Comparison of ENCODE assay signal across 18 cellular contexts in the genomic region with DNA sequence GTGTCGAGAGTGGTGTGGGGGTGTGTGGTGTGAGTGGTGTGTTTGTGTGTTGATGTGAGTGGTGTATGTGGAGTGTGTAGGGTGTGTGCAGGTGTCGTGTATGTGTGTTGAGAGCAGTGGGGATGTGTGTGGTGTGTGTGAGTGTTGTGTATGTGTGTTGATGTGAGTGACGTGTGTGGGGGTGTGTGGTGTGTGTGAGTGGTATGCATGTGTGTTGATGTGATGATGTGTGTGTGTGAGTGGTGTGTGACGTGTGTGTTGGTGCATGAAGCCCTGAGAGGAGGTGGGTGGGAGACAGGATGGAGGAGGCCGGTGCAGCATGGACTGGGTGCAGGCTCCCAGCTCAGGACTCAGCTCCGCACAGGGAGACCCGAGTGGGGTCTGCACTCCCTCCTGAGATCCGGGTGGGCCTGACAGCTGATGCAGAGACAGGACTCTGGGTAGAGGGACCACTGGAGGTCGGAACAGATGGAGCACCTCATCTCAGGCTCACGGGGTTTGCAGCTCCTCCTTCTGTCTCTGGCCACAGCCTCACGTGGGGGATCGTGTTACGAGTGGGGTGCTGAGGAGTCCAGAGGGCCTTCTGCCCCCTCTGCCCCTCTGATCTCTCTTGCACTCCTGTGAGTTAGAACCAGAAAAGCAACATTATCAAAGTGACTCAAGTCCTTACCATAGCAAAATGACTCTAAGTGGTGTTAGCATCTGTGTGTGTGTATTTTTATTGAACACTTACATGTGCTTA. TPM values are rescaled to one million over a fixed set of nuclear protein-coding genes. Genes with fewer than 3 reads are reported as not detected.
DNase-seq lines count a peak whose midpoint lies in the region; ATAC-seq and TF ChIP-seq lines count a peak whose summit lies in the region.
"Had no signal": no experiment of that assay in that cellular context is flagged by ENCODE, and none has a peak within 500 bp of the region (broad histone marks: within the 10 kb centered on the region; RNA-seq: fewer than 3 reads in every experiment).

No MANE protein-coding gene starts in this region.

- no peak for TF ChIP-seq EP300 in upper lobe of left lung (IDR thresholded peaks at IDR 0.05)

- TF ChIP-seq POLR2A in upper lobe of left lung (IDR thresholded peaks at IDR 0.05): no peak

- DNase-seq in activated naive CD8-positive, alpha-beta T cell treated with anti-CD3 and anti-CD28 coated beads, Interleukin-2, amount 50 U/mL, for 24 hours: no peak
- no peak for DNase-seq in activated naive CD8-positive, alpha-beta T cell treated with anti-CD3 and anti-CD28 coated beads for 36 hours
- DNase-seq in NCI-H524 (lab: John Stamatoyannopoulos, UW) (peak; percentile 16 to 72), coronary artery (ENCODE audit: low spot score) (peak; percentile 54), upper lobe of left lung (peak in 1 of 2 donors; percentile 29)
- no peak for DNase-seq in activated CD4-positive, CD25-positive, alpha-beta regulatory T cell (lab: John Stamatoyannopoulos, UW)
- DNase-seq in stimulated activated CD4-positive, alpha-beta T cell treated with anti-CD3 and anti-CD28 coated beads, Interleukin-4, amount 100 ng/mL, for 24 hours: no peak
- DNase-seq: COR-L47, DMS53, HCEC 1CT, MV-4-11, NCI-H146, NCI-H2081 treated with DMSO at 0.1 percent for 48 hours, NCI-H446 treated with DMSO at 0.1 percent for 48 hours, SHP77 treated with DMSO at 0.1 percent for 48 hours had no signal

- H3K4me1 Mint-ChIP-seq in activated naive CD8-positive, alpha-beta T cell treated with anti-CD3 and anti-CD28 coated beads, Interleukin-2, amount 50 U/mL, for 24 hours: no peaks in the 10 kb centered on the region
- no peaks in the 10 kb centered on the region for H3K4me1 Mint-ChIP-seq in activated naive CD8-positive, alpha-beta T cell treated with anti-CD3 and anti-CD28 coated beads for 36 hours
- H3K4me1 Mint-ChIP-seq: IgD-negative memory B cell had no signal

- H3K4me3 ChIP-seq in coronary artery (no peak overlapping the region), upper lobe of left lung (no peak overlapping the region)
- H3K4me3 ChIP-seq: A549 had no signal

- H3K36me3 Mint-ChIP-seq in activated naive CD8-positive, alpha-beta T cell treated with anti-CD3 and anti-CD28 coated beads, Interleukin-2, amount 50 U/mL, for 24 hours (ENCODE audit: low read depth): no peaks in the 10 kb centered on the region
- no peaks in the 10 kb centered on the region for H3K36me3 Mint-ChIP-seq in activated naive CD8-positive, alpha-beta T cell treated with anti-CD3 and anti-CD28 coated beads for 36 hours
- H3K36me3 Mint-ChIP-seq: IgD-negative memory B cell had no signal

- no peaks in the 10 kb centered on the region for H3K9me3 ChIP-seq in upper lobe of left lung
- H3K9me3 ChIP-seq: A549 had no signal

- H3K27ac ChIP-seq in coronary artery (no peak overlapping the region), upper lobe of left lung (no peak overlapping the region)
- H3K27ac ChIP-seq: A549, C4-2B had no signal

- no peaks in the 10 kb centered on the region for H3K36me3 ChIP-seq in upper lobe of left lung

- WGBS in upper lobe of left lung, 2 donors: 91 to 92% methylated on average over 12 to 13 of the region's 13 CpGs

- no peaks in the 10 kb centered on the region for H3K9me3 Mint-ChIP-seq in activated naive CD8-positive, alpha-beta T cell treated with anti-CD3 and anti-CD28 coated beads, Interleukin-2, amount 50 U/mL, for 24 hours
- no peaks in the 10 kb centered on the region for H3K9me3 Mint-ChIP-seq in activated naive CD8-positive, alpha-beta T cell treated with anti-CD3 and anti-CD28 coated beads for 36 hours
- H3K9me3 Mint-ChIP-seq: IgD-negative memory B cell had no signal

- TF ChIP-seq CTCF in coronary artery (IDR thresholded peaks at IDR 0.05) (no peak), upper lobe of left lung (IDR thresholded peaks at IDR 0.05) (no peak)

- no peaks in the 10 kb centered on the region for H3K27me3 ChIP-seq in upper lobe of left lung

- H3K4me1 ChIP-seq in upper lobe of left lung: peaks cover 0 to 10% (median 5%) of the 10 kb centered on the region in 4 donors
- H3K4me1 ChIP-seq: A549 had no signal

- ATAC-seq in activated naive CD8-positive, alpha-beta T cell treated with anti-CD3 and anti-CD28 coated beads, Interleukin-2, amount 50 U/mL, for 24 hours: peak; percentile 10
- peak; percentile 9 to 13 for ATAC-seq in upper lobe of left lung (ENCODE audit: low FRiP score in 2 of 2)
- ATAC-seq: A549 had no signal

- no peak overlapping the region for H3K27ac Mint-ChIP-seq in activated naive CD8-positive, alpha-beta T cell treated with anti-CD3 and anti-CD28 coated beads, Interleukin-2, amount 50 U/mL, for 24 hours
- H3K27ac Mint-ChIP-seq in activated naive CD8-positive, alpha-beta T cell treated with anti-CD3 and anti-CD28 coated beads for 36 hours: no peak overlapping the region
- H3K27ac Mint-ChIP-seq: IgD-negative memory B cell had no signal

- no peak overlapping the region for H3K4me3 Mint-ChIP-seq in activated naive CD8-positive, alpha-beta T cell treated with anti-CD3 and anti-CD28 coated beads, Interleukin-2, amount 50 U/mL, for 24 hours
- H3K4me3 Mint-ChIP-seq in activated naive CD8-positive, alpha-beta T cell treated with anti-CD3 and anti-CD28 coated beads for 36 hours: no peak overlapping the region
- H3K4me3 Mint-ChIP-seq: IgD-negative memory B cell had no signal

- H3K27me3 Mint-ChIP-seq in activated naive CD8-positive, alpha-beta T cell treated with anti-CD3 and anti-CD28 coated beads, Interleukin-2, amount 50 U/mL, for 24 hours: peaks cover 6% of the 10 kb centered on the region
- H3K27me3 Mint-ChIP-seq in activated naive CD8-positive, alpha-beta T cell treated with anti-CD3 and anti-CD28 coated beads for 36 hours: peaks cover 10% of the 10 kb centered on the region

RNA-seq across cellular contexts. Expression of gene ARNT2, which starts 41.3 kb away (rescaled TPM):
- not detected for total RNA-seq in activated naive CD8-positive, alpha-beta T cell treated with anti-CD3 and anti-CD28 coated beads for 36 hours
- 10 to 100 TPM in 3 of 6 donors, 1 to 10 TPM in 3; 4.7 to 26.9 (median 8.4) TPM for total RNA-seq in upper lobe of left lung

Comparison
In these comparisons a context has a peak if more than half of its experiments do, and no peak if none do; other contexts are left out.
1. DNase-seq: peak in NCI-H524 (2 of 2) and coronary artery (single experiment); none in activated naive CD8-positive, alpha-beta T cell treated with anti-CD3 and anti-CD28 coated beads, Interleukin-2, amount 50 U/mL, for 24 hours (single experiment), activated naive CD8-positive, alpha-beta T cell treated with anti-CD3 and anti-CD28 coated beads for 36 hours (single experiment), activated CD4-positive, CD25-positive, alpha-beta regulatory T cell (0 of 4) and stimulated activated CD4-positive, alpha-beta T cell treated with anti-CD3 and anti-CD28 coated beads, Interleukin-4, amount 100 ng/mL, for 24 hours (single experiment).
2. RNA of gene ARNT2, which starts 41.3 kb away (total RNA-seq): 4.7 to 26.9 TPM in upper lobe of left lung; not detected in activated naive CD8-positive, alpha-beta T cell treated with anti-CD3 and anti-CD28 coated beads for 36 hours; every median in the first group is over 4 times any median in the second.